Comparison of ENCODE assay signal across 1 cellular context in genomic region chr11:95154514-95154913, GRCh38.
TF ChIP-seq lines count a peak whose summit lies in the region.

No MANE protein-coding gene starts in this region.

TF ChIP-seq in GM12878, 131 proteins besides CTCF, POLR2A, EP300 and RAD21 (continued from another document):
- TF ChIP-seq MXI1 (IDR thresholded peaks at IDR 0.05; ENCODE audit: low read depth, low read length) (no peak), FOS (IDR thresholded peaks at IDR 0.05; ENCODE audit: borderline replicate concordance, extremely low read depth, insufficient read length) (no peak), CREM (IDR thresholded peaks at IDR 0.05; ENCODE audit: low read depth) (no peak; the same call in 1 of the 2 replicates)
